In genomic region chr2:119223521-119224390, GRCh38 we compare ENCODE assay signal across 1 cellular context.
TF ChIP-seq lines count a peak whose summit lies in the region.

TSS of gene STEAP3 (plus strand) at chr2:119223834. CDS start at chr2:119231013, 7,179 bp downstream.

TF ChIP-seq in HEK293, 187 proteins besides CTCF, POLR2A, EP300 and RAD21 (continued from another document and continues in another):
- TF ChIP-seq ZNF280C (tag by site-specific recombination; IDR thresholded peaks at IDR 0.05) (no peak), TSHZ1 (tag by site-specific recombination; IDR thresholded peaks at IDR 0.05; ENCODE audit: borderline replicate concordance) (no peak), HOXC10 (CRISPR knock-in tag; IDR thresholded peaks at IDR 0.05) (no peak), ZNF580 (tag by site-specific recombination; IDR thresholded peaks at IDR 0.05) (no peak), ZNF76 (tag by site-specific recombination; IDR thresholded peaks at IDR 0.05; ENCODE audit: borderline replicate concordance, low read depth) (0 out of 2 replicates have a peak, but pooled peaks have one; percentile 15), ZFP41 (tag by site-specific recombination; IDR thresholded peaks at IDR 0.05; ENCODE audit: borderline replicate concordance) (no peak), SETDB1 (IDR thresholded peaks at IDR 0.05; ENCODE audit: insufficient read length, low read length) (no peak), ZNF843 (tag by site-specific recombination; IDR thresholded peaks at IDR 0.05) (no peak), ZFP37 (tag by site-specific recombination; IDR thresholded peaks at IDR 0.05) (no peak), ZNF639 (tag by site-specific recombination; IDR thresholded peaks at IDR 0.05) (no peak), ELK4 (IDR thresholded peaks at IDR 0.05; ENCODE audit: borderline replicate concordance, low read depth, low read length) (no peak), ZNF548 (tag by site-specific recombination; IDR thresholded peaks at IDR 0.05) (no peak), ZNF433 (tag by site-specific recombination; IDR thresholded peaks at IDR 0.05; ENCODE audit: low read depth) (no peak), RBAK (tag by site-specific recombination; IDR thresholded peaks at IDR 0.05) (no peak), ZNF423 (tag by site-specific recombination; IDR thresholded peaks at IDR 0.05) (peak; percentile 46; the same call in 1 of the 2 replicates), PRDM10 (tag by site-specific recombination; IDR thresholded peaks at IDR 0.05) (peak; percentile 59), ZNF23 (tag by site-specific recombination; IDR thresholded peaks at IDR 0.05; ENCODE audit: borderline replicate concordance) (no peak), KLF10 (tag by site-specific recombination; IDR thresholded peaks at IDR 0.05) (peak; percentile 30; the same call in 1 of the 2 replicates), BCL11A (tag by site-specific recombination; IDR thresholded peaks at IDR 0.05; ENCODE audit: low read depth) (no peak), ZEB2 (tag by site-specific recombination; IDR thresholded peaks at IDR 0.05) (no peak), ZNF223 (tag by site-specific recombination; IDR thresholded peaks at IDR 0.05) (no peak), ZNF2 (tag by site-specific recombination; IDR thresholded peaks at IDR 0.05) (no peak), MEIS1 (CRISPR knock-in tag; IDR thresholded peaks at IDR 0.05; ENCODE audit: borderline replicate concordance) (no peak), ZSCAN5A (tag by site-specific recombination; IDR thresholded peaks at IDR 0.05) (no peak), ZNF146 (tag by site-specific recombination; IDR thresholded peaks at IDR 0.05) (no peak), BCL6B (tag by site-specific recombination; IDR thresholded peaks at IDR 0.05) (no peak), ZSCAN18 (tag by site-specific recombination; IDR thresholded peaks at IDR 0.05) (no peak), ZNF768 (tag by site-specific recombination; IDR thresholded peaks at IDR 0.05) (no peak), ZNF776 (tag by site-specific recombination; IDR thresholded peaks at IDR 0.05; ENCODE audit: borderline replicate concordance) (no peak), ZNF121 (tag by site-specific recombination; IDR thresholded peaks at IDR 0.05) (no peak), YY1 (tag by site-specific recombination; IDR thresholded peaks at IDR 0.05) (no peak), ZNF560 (tag by site-specific recombination; IDR thresholded peaks at IDR 0.05; ENCODE audit: borderline replicate concordance) (no peak), SP7 (tag by site-specific recombination; IDR thresholded peaks at IDR 0.05) (peak; percentile 34; the same call in 1 of the 2 replicates), ZFHX2 (tag by site-specific recombination; conservative IDR thresholded peaks at IDR 0.05) (peak; percentile 10; the same call in 1 of the 2 replicates), ZNF473 (tag by site-specific recombination; IDR thresholded peaks at IDR 0.05) (no peak), ZNF529 (tag by site-specific recombination; IDR thresholded peaks at IDR 0.05; ENCODE audit: insufficient replicate concordance) (no peak), ZNF426 (tag by site-specific recombination; IDR thresholded peaks at IDR 0.05) (no peak), ZBTB26 (tag by site-specific recombination; optimal IDR thresholded peaks at IDR 0.05) (peak; percentile 48), MZF1 (tag by site-specific recombination; IDR thresholded peaks at IDR 0.05; ENCODE audit: borderline replicate concordance) (no peak), ZNF133 (tag by site-specific recombination; IDR thresholded peaks at IDR 0.05) (no peak), ZNF670 (tag by site-specific recombination; IDR thresholded peaks at IDR 0.05; ENCODE audit: low read depth) (no peak), KLF7 (tag by site-specific recombination; IDR thresholded peaks at IDR 0.05; ENCODE audit: borderline replicate concordance) (no peak), PRDM1 (tag by site-specific recombination; IDR thresholded peaks at IDR 0.05) (no peak), ZNF394 (tag by site-specific recombination; IDR thresholded peaks at IDR 0.05; ENCODE audit: borderline replicate concordance) (no peak), ZNF155 (tag by site-specific recombination; IDR thresholded peaks at IDR 0.05) (no peak)
